26 cellular contexts compared by ENCODE assay signal in genomic region chr1:23472351-23473036, GRCh38. TPM values are rescaled to one million over a fixed set of nuclear protein-coding genes. Genes with fewer than 3 reads are reported as not detected.
DNase-seq lines count a peak whose midpoint lies in the region; ATAC-seq and TF ChIP-seq lines count a peak whose summit lies in the region.
"Had no signal": no experiment of that assay in that cellular context is flagged by ENCODE, and none has a peak within 500 bp of the region (broad histone marks: within the 10 kb centered on the region; RNA-seq: fewer than 3 reads in every experiment).

No MANE protein-coding gene starts in this region.

- H3K27ac ChIP-seq in VCaP (peak overlapping the region; percentile 23; the same call in 1 of the 2 replicates), esophagus muscularis mucosa (replicated peaks in 1 of 4) (peak overlapping the region; percentile 2 to 63 (median 20)), right lobe of liver (peak overlapping the region; percentile 72 to 89 (median 72)), thyroid gland (peak overlapping the region in 2 of 3 donors; percentile 53 to 56)
- H3K27ac ChIP-seq: C4-2B, WERI-Rb-1 had no signal

- ATAC-seq in right lobe of liver: peak; percentile 56 to 72 (median 66)
- ATAC-seq in GM19395 (IDR thresholded peaks at IDR 0.05; ENCODE audit: unreplicated experiment): no peak
- no peak for ATAC-seq in GM21390 (IDR thresholded peaks at IDR 0.05; ENCODE audit: unreplicated experiment)
- ATAC-seq: activated T-cell treated with anti-CD3 and anti-CD28 coated beads, Interleukin-2, amount 50 U/mL, for 4 hours; body of pancreas; left cardiac atrium had no signal

- TF ChIP-seq CTCF in VCaP (conservative IDR thresholded peaks at IDR 0.05) (no peak), esophagus muscularis mucosa (IDR thresholded peaks at IDR 0.05) (no peak), right lobe of liver (IDR thresholded peaks at IDR 0.05) (no peak), thyroid gland (IDR thresholded peaks at IDR 0.05) (no peak)

- intact Hi-C loops in esophagus muscularis mucosa (cut with DNase I): no loop called here
- intact Hi-C loops in right lobe of liver (cut with DNase I): no loop called here
- intact Hi-C loops in thyroid gland (cut with DNase I): no loop called here

- H3K4me3 ChIP-seq in esophagus muscularis mucosa (no peak overlapping the region), right lobe of liver (no peak overlapping the region), thyroid gland (replicated peaks in 1 of 3) (no peak overlapping the region)
- H3K4me3 ChIP-seq: body of pancreas, MG63 had no signal

- DNase-seq in esophagus muscularis mucosa (ENCODE audit: extremely low spot score) (no peak), right lobe of liver (no peak), thyroid gland (no peak), MV-4-11 (lab: John Stamatoyannopoulos, UW) (no peak)
- DNase-seq: activated CD4-positive, alpha-beta T cell treated with anti-CD3 and anti-CD28 coated beads, Interleukin-2, amount 10 ng/mL, durations not matched to agents 24 days and 14 days; activated gamma-delta T cell treated with Interleukin-2 at 50 U/mL for 16 hours; activated T-cell treated with anti-CD3 and anti-CD28 coated beads, Interleukin-2, amount 50 U/mL, for 4 hours; body of pancreas; Caco-2; cerebellar nuclear complex; DMS79; GDM1; KBM-7; left cardiac atrium; MG63; naive B cell; NCI-H1417; retina; SHP77; stimulated activated CD4-positive, alpha-beta T cell treated with anti-CD3 and anti-CD28 coated beads, Interleukin-2, amount 100 ng/mL, for 24 hours; T-helper 9 cell; WERI-Rb-1 had no signal

- no peaks in the 10 kb centered on the region for H3K36me3 ChIP-seq in esophagus muscularis mucosa
- H3K36me3 ChIP-seq in right lobe of liver: no peaks in the 10 kb centered on the region
- no peaks in the 10 kb centered on the region for H3K36me3 ChIP-seq in thyroid gland
- H3K36me3 ChIP-seq: MG63, WERI-Rb-1 had no signal

- H3K4me1 ChIP-seq in esophagus muscularis mucosa: peaks cover 44 to 69% (median 61%) of the 10 kb centered on the region in 4 donors
- peaks cover 0 to 61% (median 31%) of the 10 kb centered on the region in 4 donors for H3K4me1 ChIP-seq in right lobe of liver
- H3K4me1 ChIP-seq in thyroid gland: peaks cover 16 to 55% of the 10 kb centered on the region in 2 donors

- no peak for TF ChIP-seq EP300 in esophagus muscularis mucosa (IDR thresholded peaks at IDR 0.05)

- no peaks in the 10 kb centered on the region for H3K27me3 ChIP-seq in esophagus muscularis mucosa
- H3K27me3 ChIP-seq in right lobe of liver: no peaks in the 10 kb centered on the region
- H3K27me3 ChIP-seq in thyroid gland: no peaks in the 10 kb centered on the region
- H3K27me3 ChIP-seq: body of pancreas, MG63 had no signal

- WGBS in esophagus muscularis mucosa: 88% methylated on average over 5 of the region's 5 CpGs
- 37% methylated on average over 4 of the region's 5 CpGs for WGBS in right lobe of liver (ENCODE audit: insufficient coverage, low coverage, low lambda C conversion rate, missing lambda C conversion rate)
- 96 to 97% methylated on average over 5 of the region's 5 CpGs for WGBS in thyroid gland, 2 donors

- no peak for TF ChIP-seq POLR2A in esophagus muscularis mucosa (IDR thresholded peaks at IDR 0.05; ENCODE audit: low read depth)
- no peak for TF ChIP-seq POLR2A in right lobe of liver (IDR thresholded peaks at IDR 0.05)
- TF ChIP-seq POLR2A in thyroid gland (IDR thresholded peaks at IDR 0.05): no peak

- H3K9me3 ChIP-seq in esophagus muscularis mucosa (no peaks in the 10 kb centered on the region), right lobe of liver (no peaks in the 10 kb centered on the region), thyroid gland (no peaks in the 10 kb centered on the region)
- H3K9me3 ChIP-seq: body of pancreas, Caco-2, MG63 had no signal

RNA-seq across cellular contexts. Expression of gene ASAP3, which starts 11.5 kb away (rescaled TPM):
- total RNA-seq in esophagus muscularis mucosa (10 to 100 TPM; 25.3 to 32.8 (median 27.9) TPM), right lobe of liver (10 to 100 TPM; 12.3 to 22.1 (median 16.6) TPM), thyroid gland (10 to 100 TPM; 69.3 to 75.7 (median 73.6) TPM)

RNA-seq across cellular contexts. Expression of gene TCEA3, which starts 47.9 kb away (rescaled TPM):
- total RNA-seq in esophagus muscularis mucosa: 10 to 100 TPM; 16.7 to 24.1 (median 20.9) TPM
- total RNA-seq in right lobe of liver: 10 to 100 TPM; 53.3 to 94.0 (median 63.2) TPM
- 10 to 100 TPM; 26.8 to 50.4 (median 48.0) TPM for total RNA-seq in thyroid gland

RNA-seq across cellular contexts. Expression of gene E2F2, which starts 58.5 kb away (rescaled TPM):
- total RNA-seq in esophagus muscularis mucosa (under 1 TPM in 3 of 4 donors, not detected in 1; 0.11 to 0.26 (median 0.17) TPM), right lobe of liver (1 to 10 TPM in 1 of 6 experiments, under 1 TPM in 5; 0.18 to 1.2 (median 0.70) TPM), thyroid gland (under 1 TPM in 3 of 4 donors, not detected in 1; 0.10 to 0.27 (median 0.17) TPM)

Comparison
In these comparisons a context has a peak if more than half of its experiments do, and no peak if none do; other contexts are left out.
1. H3K27ac ChIP-seq: peak in every context shown above with its lines; median percentile 72 in right lobe of liver; 54 in thyroid gland; 23 in VCaP; 20 in esophagus muscularis mucosa.
2. ATAC-seq: peak in right lobe of liver (4 of 4); none in GM19395 (single experiment) and GM21390 (single experiment).